1 cellular context compared by ENCODE assay signal in genomic region chr12:100266163-100266801, GRCh38.
TF ChIP-seq lines count a peak whose summit lies in the region.

No MANE protein-coding gene starts in this region.

TF ChIP-seq in GM23338, 12 proteins besides CTCF, POLR2A, EP300 and RAD21 (continued from another document):
- TF ChIP-seq REST (IDR thresholded peaks at IDR 0.05; ENCODE audit: unreplicated experiment) (no peak), JUNB (IDR thresholded peaks at IDR 0.05; ENCODE audit: unreplicated experiment) (no peak), NANOG (IDR thresholded peaks at IDR 0.05; ENCODE audit: borderline replicate concordance) (no peak), CREB1 (CRISPR knock-in tag; IDR thresholded peaks at IDR 0.05; ENCODE audit: low read depth) (no peak), ETS1 (IDR thresholded peaks at IDR 0.05) (no peak), EZH2phosphoT487 (IDR thresholded peaks at IDR 0.05; ENCODE audit: unreplicated experiment) (no peak), ZNF114 (CRISPR knock-in tag; IDR thresholded peaks at IDR 0.05) (no peak), ZNF462 (CRISPR knock-in tag; IDR thresholded peaks at IDR 0.05) (no peak)
